ENCODE assay signal across 1 cellular context in the genomic region with DNA sequence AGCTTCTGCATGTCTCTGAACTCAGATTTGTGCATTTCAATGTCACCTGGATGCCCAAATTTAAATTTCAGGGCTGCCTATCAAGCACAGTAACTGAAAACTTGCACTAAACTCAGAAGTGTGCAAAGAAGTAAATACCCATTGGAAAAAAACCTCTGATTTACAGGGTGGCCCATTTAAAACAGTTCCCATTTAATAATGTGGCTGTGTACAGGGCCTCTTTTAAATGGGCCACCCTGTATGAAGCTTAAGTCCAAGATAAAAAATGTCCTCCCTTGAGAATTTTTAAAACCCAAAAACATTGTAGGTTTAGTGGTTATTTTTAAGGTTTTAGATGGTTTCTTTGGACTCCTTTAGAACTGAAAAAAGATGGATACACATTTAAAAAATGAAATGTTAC.
"Had no signal": no experiment of that assay in that cellular context is flagged by ENCODE, and none has a peak within 500 bp of the region (broad histone marks: within the 10 kb centered on the region; RNA-seq: fewer than 3 reads in every experiment).

No MANE protein-coding gene starts in this region.

- H3K4me3 ChIP-seq: MG63 had no signal

- H3K36me3 ChIP-seq: MG63 had no signal

- H3K9me3 ChIP-seq: MG63 had no signal
